Comparison of ENCODE assay signal across 8 cellular contexts in the genomic region with DNA sequence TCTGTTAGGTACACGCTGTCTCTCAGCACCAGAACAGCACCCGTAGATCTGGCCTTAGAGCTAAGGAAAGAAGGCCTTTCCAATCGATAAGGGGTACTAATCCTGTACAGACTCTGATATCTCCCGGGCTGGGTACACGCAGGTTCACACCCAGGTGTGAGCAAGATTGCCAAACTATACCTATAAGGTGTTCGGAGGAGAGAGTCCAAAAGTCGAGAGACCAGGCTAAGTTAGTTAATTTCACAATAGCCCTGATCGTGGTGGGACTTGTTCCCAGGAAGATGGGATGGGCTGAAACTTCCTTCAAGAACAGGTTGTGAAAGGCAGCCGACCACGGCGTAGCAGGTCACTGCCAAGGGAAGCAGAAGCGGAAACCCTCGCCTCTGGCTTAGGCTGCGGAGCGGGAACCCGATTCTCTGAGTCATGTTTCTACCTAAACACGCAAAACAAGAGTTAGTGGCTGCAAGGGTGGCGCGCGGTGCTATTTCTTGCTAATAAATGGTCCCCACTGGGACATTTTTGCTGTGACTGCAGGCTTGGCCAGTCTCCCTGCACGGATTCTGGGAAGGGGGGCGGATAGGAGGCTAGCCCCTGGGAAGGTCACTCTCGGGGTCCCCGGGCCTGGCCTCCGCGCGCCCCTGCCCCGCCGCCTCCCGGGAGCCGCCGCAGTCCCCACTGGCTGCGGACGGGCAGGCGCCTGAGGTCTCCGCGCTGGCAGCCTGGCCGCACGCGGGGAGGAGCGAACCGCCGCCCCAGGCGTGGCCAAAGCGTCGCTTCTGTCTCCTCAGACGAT.
DNase-seq lines count a peak whose midpoint lies in the region; ATAC-seq and TF ChIP-seq lines count a peak whose summit lies in the region.

No MANE protein-coding gene starts in this region.

- TF ChIP-seq EP300 in stomach (IDR thresholded peaks at IDR 0.05), result no peak

- CTCF ChIA-PET in CD4-positive, alpha-beta memory T cell (lab: Charles Lee; ENCODE audit: partially characterized antibody), result interaction anchor here (1.3 kb wide), 1 partner anchor 64 kb away, joined by 4 read pairs; no protein-coding TSS in a partner anchor
- CTCF ChIA-PET in HEK293T (lab: Yijun Ruan, JAX), result no interaction called here

- TF ChIP-seq POLR2A in stomach (IDR thresholded peaks at IDR 0.05), result no peak

- H3K4me1 ChIP-seq in CD4-positive, alpha-beta memory T cell (ENCODE audit: insufficient read depth, low read length), result peaks cover 11% of the 10 kb centered on the region
- H3K4me1 ChIP-seq in lung (ENCODE audit: control insufficient read depth in 2 of 2, insufficient read depth in 2 of 2, low read length in 2 of 2) (no peaks in the 10 kb centered on the region), stomach (peaks cover 11 to 27% (median 15%) of the 10 kb centered on the region in 4 donors)

- TF ChIP-seq CTCF in coronary artery (IDR thresholded peaks at IDR 0.05) (no peak), lung (IDR thresholded peaks at IDR 0.05; ENCODE audit: control extremely low read depth, extremely low read depth) (no peak), stomach (IDR thresholded peaks at IDR 0.05) (no peak)

- no peak for DNase-seq in CD4-positive, alpha-beta memory T cell
- DNase-seq in HEK293T (ENCODE audit: extremely low spot score), result peak; percentile 65
- no peak for DNase-seq in coronary artery (ENCODE audit: low spot score)
- peak; percentile 69 for DNase-seq in lung (ENCODE audit: low spot score)
- peak; percentile 85 for DNase-seq in stomach
- DNase-seq in NCI-H2107 (lab: John Stamatoyannopoulos, UW), result no peak
- no peak for DNase-seq in NCI-H1694 (lab: John Stamatoyannopoulos, UW)

- POLR2A ChIA-PET in CD4-positive, alpha-beta memory T cell (lab: Charles Lee; ENCODE audit: partially characterized antibody), result no interaction called here
- POLR2A ChIA-PET in HEK293T (lab: Yijun Ruan, JAX), result no interaction called here

- H3K27me3 Mint-ChIP-seq in CD4-positive, alpha-beta memory T cell, result peaks cover 25% of the 10 kb centered on the region in 2 donors

- peak; percentile 66; the same call in 2 of the 3 replicates for ATAC-seq in SK-N-SH treated with all-trans-retinoic acid at 6 μM for 48 hours
- ATAC-seq in lung (ENCODE audit: insufficient read depth, low FRiP score), result peak; percentile 79

- peaks cover 0 to 13% (median 2%) of the 10 kb centered on the region in 4 donors for H3K4me1 Mint-ChIP-seq in CD4-positive, alpha-beta memory T cell

- H3K27me3 ChIP-seq in CD4-positive, alpha-beta memory T cell (ENCODE audit: insufficient read depth, low read length), result peaks cover 7% of the 10 kb centered on the region
- no peaks in the 10 kb centered on the region for H3K27me3 ChIP-seq in lung (ENCODE audit: control insufficient read depth, insufficient read depth)
- H3K27me3 ChIP-seq in stomach, result peaks cover 0 to 24% (median 3%) of the 10 kb centered on the region in 3 donors

- H3K36me3 ChIP-seq in CD4-positive, alpha-beta memory T cell (ENCODE audit: insufficient read depth, low read length), result no peaks in the 10 kb centered on the region
- H3K36me3 ChIP-seq in lung (ENCODE audit: control insufficient read depth in 2 of 2, insufficient read depth in 2 of 2, low read length in 2 of 2) (no peaks in the 10 kb centered on the region), stomach (no peaks in the 10 kb centered on the region)

- H3K27ac Mint-ChIP-seq in CD4-positive, alpha-beta memory T cell, result peak overlapping the region in 1 of 7 donors; percentile 39

- H3K27ac ChIP-seq in CD4-positive, alpha-beta memory T cell (ENCODE audit: low read depth, low read length), result no peak overlapping the region
- H3K27ac ChIP-seq in coronary artery (no peak overlapping the region), lung (ENCODE audit: low read depth in 1 of 2, low read length in 1 of 2) (peak overlapping the region in 1 of 2 donors; percentile 79), stomach (peak overlapping the region; percentile 78 to 95 (median 87))

- H3K4me3 ChIP-seq in CD4-positive, alpha-beta memory T cell (ENCODE audit: low read length in 2 of 2), result no peak overlapping the region
- H3K4me3 ChIP-seq in coronary artery (peak overlapping the region; percentile 67), lung (no peak overlapping the region), stomach (peak overlapping the region; percentile 38 to 54 (median 44))

- H3K36me3 Mint-ChIP-seq in CD4-positive, alpha-beta memory T cell, result no peaks in the 10 kb centered on the region

- WGBS in lung, 2 donors, result 7 to 12% methylated on average over 47 of the region's 47 CpGs
- WGBS in stomach, 5 donors, result 5 to 8% (median 7%) methylated on average over 38 to 47 of the region's 47 CpGs

- intact Hi-C loops in CD4-positive, alpha-beta memory T cell (cut with micrococcal nuclease), result no loop called here
- intact Hi-C loops in stomach (cut with DNase I; ENCODE audit: low total_unique reads), result loop anchor here (10.0 kb wide), 1 partner anchor 703 kb away; no protein-coding TSS in a partner anchor

- H3K9me3 Mint-ChIP-seq in CD4-positive, alpha-beta memory T cell, result peaks cover 0 to 2% (median 0%) of the 10 kb centered on the region in 8 donors

- H3K4me3 Mint-ChIP-seq in CD4-positive, alpha-beta memory T cell, result peak overlapping the region; percentile 34 to 75 (median 57)

- no peaks in the 10 kb centered on the region for H3K9me3 ChIP-seq in CD4-positive, alpha-beta memory T cell (ENCODE audit: control insufficient read depth in 1 of 2, low read length in 2 of 2)
- no peaks in the 10 kb centered on the region for H3K9me3 ChIP-seq in lung (ENCODE audit: control insufficient read depth in 2 of 2, insufficient read depth in 1 of 2, low read length in 1 of 2)
- no peaks in the 10 kb centered on the region for H3K9me3 ChIP-seq in stomach

TF ChIP-seq in HEK293T, 16 proteins besides CTCF, POLR2A, EP300 and RAD21:
- no peak for TF ChIP-seq FOXA1 (IDR thresholded peaks at IDR 0.05)
- no peak for TF ChIP-seq ELF4 (IDR thresholded peaks at IDR 0.05)
- no peak for TF ChIP-seq SUZ12 (IDR thresholded peaks at IDR 0.05)
- TF ChIP-seq LEF1 (IDR thresholded peaks at IDR 0.05; ENCODE audit: borderline replicate concordance), result no peak
- TF ChIP-seq FOXK2 (IDR thresholded peaks at IDR 0.05), result no peak
- no peak; the same call in 1 of the 2 replicates for TF ChIP-seq L3MBTL2 (conservative IDR thresholded peaks at IDR 0.05)
- TF ChIP-seq SP1 (IDR thresholded peaks at IDR 0.05), result no peak
- no peak for TF ChIP-seq ARNT (IDR thresholded peaks at IDR 0.05)
- no peak for TF ChIP-seq ZNF384 (IDR thresholded peaks at IDR 0.05)
- TF ChIP-seq HDGF (IDR thresholded peaks at IDR 0.05; ENCODE audit: borderline replicate concordance), result no peak
- TF ChIP-seq NFRKB (IDR thresholded peaks at IDR 0.05), result no peak
- no peak for TF ChIP-seq TARDBP (IDR thresholded peaks at IDR 0.05)

TF ChIP-seq in SK-N-SH treated with all-trans-retinoic acid at 6 μM for 48 hours, 23 proteins besides CTCF, POLR2A, EP300 and RAD21:
- TF ChIP-seq SNAI2 (CRISPR knock-in tag; IDR thresholded peaks at IDR 0.05) (no peak), ZNF565 (CRISPR knock-in tag; conservative IDR thresholded peaks at IDR 0.05; ENCODE audit: low read depth) (no peak), ZNF8 (CRISPR knock-in tag; IDR thresholded peaks at IDR 0.05) (no peak), ZC3H10 (CRISPR knock-in tag; IDR thresholded peaks at IDR 0.05) (no peak)

Comparison
In these comparisons a context has a peak if more than half of its experiments do, and no peak if none do; other contexts are left out.
1. DNase-seq: peak in HEK293T (single experiment), lung (single experiment) and stomach (single experiment); none in CD4-positive, alpha-beta memory T cell (0 of 5), coronary artery (single experiment), NCI-H2107 (single experiment) and NCI-H1694 (single experiment).
2. H3K27ac ChIP-seq: peak in stomach (5 of 5); none in CD4-positive, alpha-beta memory T cell (single experiment) and coronary artery (0 of 2).
3. H3K4me3 ChIP-seq: peak in coronary artery (single experiment) and stomach (4 of 4); none in CD4-positive, alpha-beta memory T cell (0 of 2) and lung (single experiment).